Comparison of ENCODE assay signal across 18 cellular contexts in genomic region chr12:116161588-116161987, GRCh38.
A peak's percentile ranks its signal among the peaks of the same experiment; 100 is the strongest.
DNase-seq lines count a peak whose midpoint lies in the region; ATAC-seq, FAIRE-seq and TF ChIP-seq lines count a peak whose summit lies in the region.
"Had no signal": no experiment of that assay in that cellular context is flagged by ENCODE, and none has a peak within 500 bp of the region (broad histone marks: within the 10 kb centered on the region; RNA-seq: fewer than 3 reads in every experiment).

No MANE protein-coding gene starts in this region.

- no peak for TF ChIP-seq POLR2A in K562 (conservative IDR thresholded peaks at IDR 0.05)

- no peak overlapping the region for H2AFZ ChIP-seq in K562 (ENCODE audit: low read depth, low read length)

- no peak for TF ChIP-seq EP300 in K562 (IDR thresholded peaks at IDR 0.05; ENCODE audit: low read length)

- FAIRE-seq in K562 (lab: Jason Lieb, UNC) = no peak

- H3K4me3 ChIP-seq in K562 (no peak overlapping the region), iPS-20b (ENCODE audit: low read length) (peak overlapping the region; percentile 5; the same call in 1 of the 2 replicates), subcutaneous abdominal adipose tissue (ENCODE audit: low read depth in 1 of 5, low read length in 5 of 5) (no peak overlapping the region)
- H3K4me3 ChIP-seq: thyroid gland had no signal

- H3K4me2 ChIP-seq in K562 (ENCODE audit: insufficient read depth, low read length) = no peak overlapping the region

- H3K4me3 Mint-ChIP-seq in activated T-helper 17 cell treated with anti-CD3 and anti-CD28 coated beads, Interleukin-2, amount 50 U/mL, for 72 hours = no peak overlapping the region
- H3K4me3 Mint-ChIP-seq: activated naive CD4-positive, alpha-beta T cell treated with anti-CD3 and anti-CD28 coated beads for 36 hours; CD8-positive, alpha-beta memory T cell had no signal

- no peak for TF ChIP-seq CTCF in K562 (IDR thresholded peaks at IDR 0.05 in 2 of 3, conservative IDR thresholded peaks at IDR 0.05 in 1 of 3; ENCODE audit: insufficient read depth in 2 of 3, low read depth in 1 of 3, low read length in 3 of 3)

- H3K79me2 ChIP-seq in K562 (ENCODE audit: control insufficient read depth, insufficient read depth, low read length) = peaks cover 100% of the 10 kb centered on the region

- no TSS peak for BruUV-seq in K562 (replicated peaks; lab: Mats Ljungman, UMichigan)

- in situ Hi-C loops in K562 (cut with MboI) = no loop called here

- no peaks in the 10 kb centered on the region for H3K27me3 Mint-ChIP-seq in activated T-helper 17 cell treated with anti-CD3 and anti-CD28 coated beads, Interleukin-2, amount 50 U/mL, for 72 hours
- H3K27me3 Mint-ChIP-seq: CD8-positive, alpha-beta memory T cell had no signal

- TF ChIP-seq RAD21 in K562 (CRISPR knock-in tag; conservative IDR thresholded peaks at IDR 0.05 in 1 of 2, IDR thresholded peaks at IDR 0.05 in 1 of 2) = no peak

- peaks cover 26% of the 10 kb centered on the region for H3K4me1 Mint-ChIP-seq in activated T-helper 17 cell treated with anti-CD3 and anti-CD28 coated beads, Interleukin-2, amount 50 U/mL, for 72 hours

- no peaks in the 10 kb centered on the region for H3K36me3 Mint-ChIP-seq in activated T-helper 17 cell treated with anti-CD3 and anti-CD28 coated beads, Interleukin-2, amount 50 U/mL, for 72 hours (ENCODE audit: low read depth)
- H3K36me3 Mint-ChIP-seq: CD8-positive, alpha-beta memory T cell had no signal

- peak overlapping the region; percentile 55; the same call in 2 of the 3 replicates for H3K27ac ChIP-seq in K562 (ENCODE audit: extremely low read depth, low read depth, low read length)
- peak overlapping the region; percentile 66 for H3K27ac ChIP-seq in iPS-20b (ENCODE audit: low read length)
- H3K27ac ChIP-seq in subcutaneous abdominal adipose tissue (ENCODE audit: low read depth, low read length) = peak overlapping the region; percentile 28

- peak; percentile 7; the same call in 1 of the 3 replicates for ATAC-seq in K562
- ATAC-seq in GM21381 (IDR thresholded peaks at IDR 0.05; ENCODE audit: unreplicated experiment) = no peak
- no peak for ATAC-seq in activated T-helper 17 cell treated with anti-CD3 and anti-CD28 coated beads, Interleukin-2, amount 50 U/mL, for 72 hours (replicated peaks)

- POLR2A ChIA-PET in K562 (lab: Yijun Ruan, JAX) = interaction anchor here (0.7 to 1.6 kb wide), 5 partner anchors 9 to 325 kb away, joined by 3 read pairs; no protein-coding TSS in a partner anchor

- WGBS in K562 (ENCODE audit: insufficient coverage, low coverage, missing lambda C conversion rate) = 42% methylated on average over 4 of the region's 4 CpGs

- H3K27me3 ChIP-seq in K562 (ENCODE audit: control insufficient read depth in 2 of 2, insufficient read depth in 2 of 2, low read length in 2 of 2) (no peaks in the 10 kb centered on the region), iPS-20b (ENCODE audit: insufficient read depth, low read length) (no peaks in the 10 kb centered on the region), subcutaneous abdominal adipose tissue (ENCODE audit: control insufficient read depth in 5 of 5, insufficient read depth in 4 of 5, low read length in 5 of 5) (no peaks in the 10 kb centered on the region)
- H3K27me3 ChIP-seq: brain microvascular endothelial cell, thyroid gland had no signal

- peak; percentile 63 for DNase-seq in NCI-H510A treated with DMSO at 0.1 percent for 48 hours (lab: John Stamatoyannopoulos, UW)
- DNase-seq in NCI-H510A (lab: John Stamatoyannopoulos, UW) = no peak
- DNase-seq in K562 (ENCODE audit: extremely low read depth in 1 of 4, low spot score in 3 of 4) = no peak
- DNase-seq in NCI-H187 treated with DMSO at 0.1 percent for 48 hours (lab: John Stamatoyannopoulos, UW) = no peak
- DNase-seq: activated CD4-positive, alpha-beta T cell treated with anti-CD3 and anti-CD28 coated beads for 48 hours; activated naive CD4-positive, alpha-beta T cell treated with anti-CD3 and anti-CD28 coated beads for 36 hours; brain microvascular endothelial cell; CD8-positive, alpha-beta memory T cell; effector memory CD4-positive, alpha-beta T cell; NCI-H1048; NCI-H2227 treated with DMSO at 0.1 percent for 48 hours; stimulated activated CD4-positive, alpha-beta T cell treated with anti-CD3 and anti-CD28 coated beads, Interleukin-4, amount 100 ng/mL, for 4 hours; T-helper 9 cell; thyroid gland had no signal

- no peaks in the 10 kb centered on the region for H3K9me3 Mint-ChIP-seq in activated T-helper 17 cell treated with anti-CD3 and anti-CD28 coated beads, Interleukin-2, amount 50 U/mL, for 72 hours
- H3K9me3 Mint-ChIP-seq: activated naive CD4-positive, alpha-beta T cell treated with anti-CD3 and anti-CD28 coated beads for 36 hours; CD8-positive, alpha-beta memory T cell had no signal

- H3K9ac ChIP-seq in K562 (ENCODE audit: insufficient read depth in 1 of 2, low read depth in 2 of 2, low read length in 2 of 2) (no peak overlapping the region), iPS-20b (ENCODE audit: low read depth, low read length) (no peak overlapping the region; the same call in 1 of the 2 replicates), subcutaneous abdominal adipose tissue (ENCODE audit: low read length in 5 of 5) (peak overlapping the region in 1 of 5 donors; percentile 8)

- peaks cover 15 to 60% of the 10 kb centered on the region in 2 experiments for H3K4me1 ChIP-seq in K562 (replicated peaks in 1 of 2; ENCODE audit: control insufficient read depth in 2 of 2, insufficient read depth in 2 of 2, low read length in 2 of 2)
- H3K4me1 ChIP-seq in iPS-20b (ENCODE audit: insufficient read depth, low read length) = peaks cover 41% of the 10 kb centered on the region
- peaks cover 0 to 47% (median 41%) of the 10 kb centered on the region in 5 donors for H3K4me1 ChIP-seq in subcutaneous abdominal adipose tissue (ENCODE audit: control insufficient read depth in 5 of 5, insufficient read depth in 5 of 5, low read length in 5 of 5)

- intact Hi-C loops in K562 (cut with micrococcal nuclease) = no loop called here

- no peak overlapping the region for H3K27ac Mint-ChIP-seq in activated T-helper 17 cell treated with anti-CD3 and anti-CD28 coated beads, Interleukin-2, amount 50 U/mL, for 72 hours
- H3K27ac Mint-ChIP-seq: activated naive CD4-positive, alpha-beta T cell treated with anti-CD3 and anti-CD28 coated beads for 36 hours; CD8-positive, alpha-beta memory T cell had no signal

- H3K9me3 ChIP-seq in K562 (replicated peaks; ENCODE audit: control insufficient read depth, insufficient read depth, low read depth, low read length) (no peaks in the 10 kb centered on the region), iPS-20b (ENCODE audit: insufficient read depth, low read depth, low read length) (no peaks in the 10 kb centered on the region), subcutaneous abdominal adipose tissue (ENCODE audit: control insufficient read depth in 5 of 5, low read length in 5 of 5) (no peaks in the 10 kb centered on the region)
- H3K9me3 ChIP-seq: thyroid gland had no signal

- CTCF ChIA-PET in K562 (lab: Yijun Ruan, JAX; ENCODE audit: low intra/inter-chr PET ratio) = no interaction called here

- no peaks in the 10 kb centered on the region for H3K36me3 ChIP-seq in K562 (ENCODE audit: control insufficient read depth, insufficient read depth, low read length)
- no peaks in the 10 kb centered on the region for H3K36me3 ChIP-seq in iPS-20b (ENCODE audit: insufficient read depth, low read depth, low read length)
- no peaks in the 10 kb centered on the region for H3K36me3 ChIP-seq in subcutaneous abdominal adipose tissue (ENCODE audit: control insufficient read depth in 5 of 5, insufficient read depth in 5 of 5, low read length in 5 of 5)
- H3K36me3 ChIP-seq: brain microvascular endothelial cell, thyroid gland had no signal

- no peaks in the 10 kb centered on the region for H3K9me1 ChIP-seq in K562 (ENCODE audit: control insufficient read depth, insufficient read depth, low read length)

- H4K20me1 ChIP-seq in K562 (replicated peaks; ENCODE audit: control insufficient read depth, insufficient read depth, low read length) = peaks cover 9% of the 10 kb centered on the region; the same call in 1 of the 2 replicates

TF ChIP-seq in K562, 482 proteins besides CTCF, POLR2A, EP300 and RAD21 (continues in another document):
- TF ChIP-seq THRB (CRISPR knock-in tag; conservative IDR thresholded peaks at IDR 0.05) (no peak), FOXJ3 (CRISPR knock-in tag; IDR thresholded peaks at IDR 0.05) (no peak), CHD2 (IDR thresholded peaks at IDR 0.05; ENCODE audit: low read depth, low read length) (no peak), SP1 (CRISPR knock-in tag; IDR thresholded peaks at IDR 0.05) (no peak), JUND (IDR thresholded peaks at IDR 0.05; ENCODE audit: borderline replicate concordance, low read depth, low read length) (no peak), JUND (tag; IDR thresholded peaks at IDR 0.05; ENCODE audit: borderline replicate concordance, low read depth, low read length) (no peak), HMBOX1 (IDR thresholded peaks at IDR 0.05) (peak; percentile 58), ATF7 (IDR thresholded peaks at IDR 0.05) (0 out of 2 replicates have a peak, but pooled peaks have one; percentile 27)
